Comparison of ENCODE assay signal across 17 cellular contexts in genomic region chr12:43147893-43148292, GRCh38.
DNase-seq lines count a peak whose midpoint lies in the region; ATAC-seq and TF ChIP-seq lines count a peak whose summit lies in the region.
"Had no signal": no experiment of that assay in that cellular context is flagged by ENCODE, and none has a peak within 500 bp of the region (broad histone marks: within the 10 kb centered on the region; RNA-seq: fewer than 3 reads in every experiment).

No MANE protein-coding gene starts in this region.

- no peaks in the 10 kb centered on the region for H4K20me1 ChIP-seq in GM23248 (ENCODE audit: insufficient read depth)

- no peak overlapping the region for H3K9ac ChIP-seq in GM23248

- peaks cover 20% of the 10 kb centered on the region for H3F3A ChIP-seq in GM23248 (ENCODE audit: insufficient read depth)

- DNase-seq in GM23248 = peak; percentile 5
- DNase-seq in amniotic epithelial cell (ENCODE audit: low read depth) = peak; percentile 82
- peak; percentile 4 to 45 for DNase-seq in foreskin fibroblast
- DNase-seq in sciatic nerve (ENCODE audit: low spot score) = no peak
- no peak for DNase-seq in KG1 (lab: John Stamatoyannopoulos, UW)
- DNase-seq: CD4-positive, alpha-beta memory T cell; DND-41; GDM1; GOT3; NCI-H1436; NCI-H2029 treated with DMSO at 0.1 percent for 48 hours; NCI-H510A treated with DMSO at 0.1 percent for 48 hours; Peyer's patch; SHP77 had no signal

- H3K36me3 ChIP-seq in GM23248 (ENCODE audit: low read depth) = no peaks in the 10 kb centered on the region
- H3K36me3 ChIP-seq: Peyer's patch had no signal

- in situ Hi-C loops in GM23248 (cut with MboI) = no loop called here

- peaks cover 39% of the 10 kb centered on the region for H3K4me1 ChIP-seq in GM23248 (ENCODE audit: insufficient read depth)
- H3K4me1 ChIP-seq: Peyer's patch had no signal

- WGBS in GM23248 (ENCODE audit: low coverage in 1 of 2, low lambda C conversion rate in 2 of 2, missing lambda C conversion rate in 2 of 2), 2 experiments = 95 to 100% methylated on average over 1 of the region's 1 CpG

- H3K9me2 ChIP-seq in GM23248 (ENCODE audit: insufficient read depth) = no peaks in the 10 kb centered on the region

- intact Hi-C loops in sciatic nerve (cut with DNase I) = no loop called here

- H3K4me2 ChIP-seq in GM23248 (ENCODE audit: unreplicated experiment) = no peak overlapping the region

- no peak overlapping the region for H2AFZ ChIP-seq in GM23248

- H3K27ac ChIP-seq in GM23248 = no peak overlapping the region
- H3K27ac ChIP-seq: Peyer's patch had no signal

- H3K9me3 ChIP-seq in GM23248 (ENCODE audit: low read depth) = no peaks in the 10 kb centered on the region
- H3K9me3 ChIP-seq: Peyer's patch had no signal

- TF ChIP-seq CTCF in foreskin fibroblast (IDR thresholded peaks at IDR 0.05; ENCODE audit: low read depth, low read length) = no peak

- ATAC-seq in sciatic nerve = peak; percentile 78
- ATAC-seq in GM21619 (IDR thresholded peaks at IDR 0.05; ENCODE audit: unreplicated experiment) = no peak
- ATAC-seq in HG03469 (IDR thresholded peaks at IDR 0.05; ENCODE audit: unreplicated experiment) = no peak
- no peak for ATAC-seq in HG02759 (IDR thresholded peaks at IDR 0.05; ENCODE audit: unreplicated experiment)

- no peaks in the 10 kb centered on the region for H3K27me3 ChIP-seq in GM23248 (replicated peaks; ENCODE audit: insufficient read depth)
- H3K27me3 ChIP-seq: Peyer's patch had no signal

- no peaks in the 10 kb centered on the region for H3K79me2 ChIP-seq in GM23248 (ENCODE audit: insufficient read depth)

- no peak overlapping the region for H3K4me3 ChIP-seq in GM23248
- no peak overlapping the region for H3K4me3 ChIP-seq in foreskin fibroblast (ENCODE audit: low read depth in 1 of 2, low read length in 2 of 2)
- H3K4me3 ChIP-seq: Peyer's patch had no signal

Comparison
In these comparisons a context has a peak if more than half of its experiments do, and no peak if none do; other contexts are left out.
1. DNase-seq: peak in GM23248 (single experiment), amniotic epithelial cell (single experiment) and foreskin fibroblast (2 of 2); none in sciatic nerve (single experiment) and KG1 (single experiment).